Comparison of ENCODE assay signal across 8 cellular contexts in genomic region chr2:38876407-38876806, GRCh38. TPM values are rescaled to one million over a fixed set of nuclear protein-coding genes. Genes with fewer than 3 reads are reported as not detected.
DNase-seq lines count a peak whose midpoint lies in the region; ATAC-seq and TF ChIP-seq lines count a peak whose summit lies in the region.

No MANE protein-coding gene starts in this region.

- TF ChIP-seq CTCF in AG04450 (IDR thresholded peaks at IDR 0.05; ENCODE audit: low read depth, low read length) (no peak), HFFc6 (IDR thresholded peaks at IDR 0.05) (no peak), brain (conservative IDR thresholded peaks at IDR 0.05) (no peak)

- H3K36me3 ChIP-seq in mucosa of rectum (ENCODE audit: control insufficient read depth in 2 of 2, insufficient read depth in 2 of 2, low read length in 2 of 2) = no peaks in the 10 kb centered on the region

- no peak for ATAC-seq in HG03280 (IDR thresholded peaks at IDR 0.05; ENCODE audit: unreplicated experiment)

- peaks cover 19% of the 10 kb centered on the region for H3K36me3 Mint-ChIP-seq in HFFc6 (ENCODE audit: low read depth)
- peaks cover 38% of the 10 kb centered on the region for H3K36me3 Mint-ChIP-seq in brain

- H3K4me3 Mint-ChIP-seq in HFFc6 (peak overlapping the region; percentile 93), brain (peak overlapping the region; percentile 96 to 98 (median 97))

- peak overlapping the region; percentile 75 to 84 for H3K9ac ChIP-seq in mucosa of rectum (ENCODE audit: low read depth in 1 of 2, low read length in 2 of 2)

- H3K9me3 ChIP-seq in AG04450 (ENCODE audit: control insufficient read depth, insufficient read depth, low read length) (no peaks in the 10 kb centered on the region; the same call in 1 of the 2 replicates), mucosa of rectum (ENCODE audit: control insufficient read depth in 2 of 2, low read length in 2 of 2) (no peaks in the 10 kb centered on the region)

- H3K4me1 ChIP-seq in mucosa of rectum (ENCODE audit: control insufficient read depth in 2 of 2, insufficient read depth in 2 of 2, low read length in 2 of 2) = peaks cover 9% of the 10 kb centered on the region in 2 donors

- DNase-seq in AG04450 (ENCODE audit: low read depth, low spot score) = no peak
- DNase-seq in HFFc6 = no peak
- DNase-seq in hippocampal formation (lab: John Stamatoyannopoulos, UW) = no peak
- no peak for DNase-seq in activated gamma-delta T cell (lab: John Stamatoyannopoulos, UW)
- no peak for DNase-seq in SKM-1 (lab: John Stamatoyannopoulos, UW; ENCODE audit: unreplicated experiment)

- no peaks in the 10 kb centered on the region; the same call in 1 of the 2 replicates for H3K9me3 Mint-ChIP-seq in HFFc6
- H3K9me3 Mint-ChIP-seq in brain = peaks cover 15 to 22% (median 22%) of the 10 kb centered on the region in 5 experiments

- CTCF ChIA-PET in AG04450 (lab: Charles Lee) = interaction anchor here (1.2 to 1.3 kb wide), 3 partner anchors 42 to 353 kb away, joined by 3 to 4 read pairs (median 4); no protein-coding TSS in a partner anchor

- H3K27me3 ChIP-seq in AG04450 (ENCODE audit: control insufficient read depth, insufficient read depth, low read length) = no peaks in the 10 kb centered on the region
- no peaks in the 10 kb centered on the region for H3K27me3 ChIP-seq in mucosa of rectum (ENCODE audit: control insufficient read depth in 2 of 2, insufficient read depth in 2 of 2, low read length in 2 of 2)

- H3K4me1 Mint-ChIP-seq in HFFc6 (ENCODE audit: low read depth) (peaks cover 28% of the 10 kb centered on the region), brain (peaks cover 32% of the 10 kb centered on the region)

- peak overlapping the region; percentile 99 for H3K4me3 ChIP-seq in AG04450 (ENCODE audit: low read depth, low read length)
- peak overlapping the region; percentile 90 to 99 for H3K4me3 ChIP-seq in mucosa of rectum (ENCODE audit: low read length in 2 of 2)

- H3K27ac Mint-ChIP-seq in HFFc6 (peak overlapping the region; percentile 92), brain (peak overlapping the region; percentile 95 to 99 (median 96))

- no peak overlapping the region for H3K27ac ChIP-seq in AG04450 (ENCODE audit: low read depth, low read length)
- H3K27ac ChIP-seq in mucosa of rectum (ENCODE audit: low read depth in 2 of 2, low read length in 2 of 2) = no peak overlapping the region

- POLR2A ChIA-PET in AG04450 (lab: Yijun Ruan, JAX) = interaction anchor here (1.4 to 1.6 kb wide), 2 partner anchors 71 to 125 kb away, joined by 6 read pairs; partner anchors contain the start of gene SRSF7

- H3K27me3 Mint-ChIP-seq in HFFc6 (ENCODE audit: insufficient read depth) (no peaks in the 10 kb centered on the region), brain (peaks cover 14% of the 10 kb centered on the region)

RNA-seq across cellular contexts. Expression of gene MORN2, which starts 0.6 kb away (rescaled TPM):
- polyA plus RNA-seq in AG04450 (2011; rRNA removed) (24.9 and 34.8 TPM in 2 replicates), brain (ENCODE audit: insufficient read depth, low read depth, low replicate concordance) (33.5 TPM)
- polyA minus RNA-seq in AG04450 (2011; rRNA and poly(A)+ RNA removed) = 4.1 and 5.1 TPM in 2 replicates
- 10 to 100 TPM; 15.1 to 23.0 (median 19.4) TPM for total RNA-seq in HFFc6 (2021; fragmentation: NEBNext Ultra II Directional; extraction: Animal tissue kit (Norgen Biotek cat#: 25700))

RNA-seq across cellular contexts. Expression of gene DHX57, which starts 0.7 kb away (rescaled TPM):
- polyA plus RNA-seq in AG04450 (2011; rRNA removed) = 19.6 and 23.3 TPM in 2 replicates
- polyA minus RNA-seq in AG04450 (2011; rRNA and poly(A)+ RNA removed) = 25.8 and 27.6 TPM in 2 replicates
- 10 to 100 TPM; 16.4 to 24.1 (median 20.4) TPM for total RNA-seq in HFFc6 (2021; fragmentation: NEBNext Ultra II Directional; extraction: Animal tissue kit (Norgen Biotek cat#: 25700))
- 10.4 TPM for polyA plus RNA-seq in brain (ENCODE audit: insufficient read depth, low read depth, low replicate concordance)

RNA-seq across cellular contexts. Expression of gene ARHGEF33, which starts 13.3 kb away (rescaled TPM):
- polyA plus RNA-seq in AG04450 (2011; rRNA removed) (0.32 and 0.36 TPM in 2 replicates), brain (ENCODE audit: insufficient read depth, low read depth, low replicate concordance) (1.0 TPM)
- 0.23 and 0.39 TPM in 2 replicates for polyA minus RNA-seq in AG04450 (2011; rRNA and poly(A)+ RNA removed)
- under 1 TPM; 0.08 to 0.78 (median 0.21) TPM for total RNA-seq in HFFc6 (2021; fragmentation: NEBNext Ultra II Directional; extraction: Animal tissue kit (Norgen Biotek cat#: 25700))
